Comparison of ENCODE assay signal across 8 cellular contexts in genomic region chr17:1486802-1487695, GRCh38. TPM values are rescaled to one million over a fixed set of nuclear protein-coding genes. Genes with fewer than 3 reads are reported as not detected.
DNase-seq lines count a peak whose midpoint lies in the region; ATAC-seq and TF ChIP-seq lines count a peak whose summit lies in the region.

No MANE protein-coding gene starts in this region.

- no peak for ATAC-seq in HG02798 (IDR thresholded peaks at IDR 0.05; ENCODE audit: poor library complexity, unreplicated experiment)

- peak overlapping the region; percentile 94 for H3K27ac Mint-ChIP-seq in HFFc6

- H3K27me3 Mint-ChIP-seq in HFFc6 (ENCODE audit: insufficient read depth), result no peaks in the 10 kb centered on the region; the same call in none of the 2 replicates

- CTCF ChIA-PET in AG04449 (lab: Yijun Ruan, JAX), result interaction anchor here (0.8 to 3.5 kb wide), 2 partner anchors 28 to 122 kb away, joined by 3 to 11 read pairs; no protein-coding TSS in a partner anchor

- peak overlapping the region; percentile 83 for H3K4me3 Mint-ChIP-seq in HFFc6

- H3K4me1 Mint-ChIP-seq in HFFc6 (ENCODE audit: low read depth), result peaks cover 43% of the 10 kb centered on the region

- DNase-seq in AG04449 (ENCODE audit: low read depth, low spot score) (no peak), HFFc6 (peak; percentile 52), H4 (ENCODE audit: low spot score) (no peak)
- peak; percentile 35 to 48 (median 42) for DNase-seq in activated CD4-positive, CD25-positive, alpha-beta regulatory T cell (lab: John Stamatoyannopoulos, UW)
- peak; percentile 76 for DNase-seq in central memory CD4-positive, alpha-beta T cell
- DNase-seq in stimulated activated CD4-positive, alpha-beta T cell treated with anti-CD3 and anti-CD28 coated beads, Interleukin-4, amount 100 ng/mL, for 48 hours (ENCODE audit: low read depth in 2 of 2), result peak; percentile 70 to 74

- H3K27ac ChIP-seq in liver (ENCODE audit: low read depth in 1 of 2, low read length in 2 of 2), result peak overlapping the region; percentile 84 to 88

- no peaks in the 10 kb centered on the region for H3K9me3 Mint-ChIP-seq in HFFc6

- peak overlapping the region in 1 of 2 donors; percentile 4 for H3K9ac ChIP-seq in liver (ENCODE audit: low read depth in 1 of 2, low read length in 2 of 2)

- H3K4me3 ChIP-seq in AG04449 (ENCODE audit: low read depth, low read length), result peak overlapping the region; percentile 8
- H3K4me3 ChIP-seq in liver (ENCODE audit: low read depth in 1 of 3, low read length in 3 of 3), result peak overlapping the region in 1 of 3 donors; percentile 61

- no peak for TF ChIP-seq RAD21 in liver (IDR thresholded peaks at IDR 0.05)

- 50% methylated on average over 74 of the region's 74 CpGs for WGBS in liver

- TF ChIP-seq CTCF in AG04449 (IDR thresholded peaks at IDR 0.05; ENCODE audit: insufficient read depth, low read length, missing control alignments), result no peak
- TF ChIP-seq CTCF in HFFc6 (IDR thresholded peaks at IDR 0.05), result no peak
- TF ChIP-seq CTCF in liver (IDR thresholded peaks at IDR 0.05; ENCODE audit: low read depth, low read length, missing input control), result no peak

- no peaks in the 10 kb centered on the region for H3K27me3 ChIP-seq in liver (ENCODE audit: control insufficient read depth in 4 of 4, insufficient read depth in 4 of 4, low read length in 3 of 4)

- no peaks in the 10 kb centered on the region for H3K9me3 ChIP-seq in liver (ENCODE audit: control insufficient read depth in 4 of 4, low read length in 3 of 4)

- H3K36me3 ChIP-seq in liver (ENCODE audit: control insufficient read depth in 4 of 4, insufficient read depth in 3 of 4, low read depth in 1 of 4, low read length in 3 of 4), result peaks cover 0 to 9% (median 3%) of the 10 kb centered on the region in 4 donors

- H3K36me3 Mint-ChIP-seq in HFFc6 (ENCODE audit: low read depth), result peaks cover 8% of the 10 kb centered on the region; the same call in 1 of the 2 replicates

- H3K4me1 ChIP-seq in liver (ENCODE audit: control insufficient read depth in 4 of 4, insufficient read depth in 4 of 4, low read length in 3 of 4), result peaks cover 13 to 72% (median 35%) of the 10 kb centered on the region in 4 donors

- POLR2A ChIA-PET in AG04449 (lab: Yijun Ruan, JAX), result interaction anchor here (0.8 to 2.2 kb wide), 2 partner anchors 29 to 31 kb away, joined by 6 to 10 read pairs; partner anchors contain the start of gene INPP5K

TF ChIP-seq in liver, 16 proteins besides CTCF, POLR2A, EP300 and RAD21:
- TF ChIP-seq HNF4A (conservative IDR thresholded peaks at IDR 0.05) (no peak), MAX (IDR thresholded peaks at IDR 0.05) (no peak), EGR1 (IDR thresholded peaks at IDR 0.05; ENCODE audit: low read depth in 2 of 2) (no peak), ATF3 (IDR thresholded peaks at IDR 0.05) (no peak), FOXA2 (IDR thresholded peaks at IDR 0.05) (no peak), RXRA (IDR thresholded peaks at IDR 0.05) (no peak), YY1 (IDR thresholded peaks at IDR 0.05) (no peak), JUND (IDR thresholded peaks at IDR 0.05) (no peak), REST (IDR thresholded peaks at IDR 0.05) (no peak), GABPA (IDR thresholded peaks at IDR 0.05 in 1 of 2, conservative IDR thresholded peaks at IDR 0.05 in 1 of 2) (no peak), HNF4G (IDR thresholded peaks at IDR 0.05) (no peak), SP1 (IDR thresholded peaks at IDR 0.05) (no peak), TAF1 (conservative IDR thresholded peaks at IDR 0.05) (no peak), NR2F2 (IDR thresholded peaks at IDR 0.05) (no peak), FOXA1 (IDR thresholded peaks at IDR 0.05) (no peak)
- TF ChIP-seq, protein P1, sequence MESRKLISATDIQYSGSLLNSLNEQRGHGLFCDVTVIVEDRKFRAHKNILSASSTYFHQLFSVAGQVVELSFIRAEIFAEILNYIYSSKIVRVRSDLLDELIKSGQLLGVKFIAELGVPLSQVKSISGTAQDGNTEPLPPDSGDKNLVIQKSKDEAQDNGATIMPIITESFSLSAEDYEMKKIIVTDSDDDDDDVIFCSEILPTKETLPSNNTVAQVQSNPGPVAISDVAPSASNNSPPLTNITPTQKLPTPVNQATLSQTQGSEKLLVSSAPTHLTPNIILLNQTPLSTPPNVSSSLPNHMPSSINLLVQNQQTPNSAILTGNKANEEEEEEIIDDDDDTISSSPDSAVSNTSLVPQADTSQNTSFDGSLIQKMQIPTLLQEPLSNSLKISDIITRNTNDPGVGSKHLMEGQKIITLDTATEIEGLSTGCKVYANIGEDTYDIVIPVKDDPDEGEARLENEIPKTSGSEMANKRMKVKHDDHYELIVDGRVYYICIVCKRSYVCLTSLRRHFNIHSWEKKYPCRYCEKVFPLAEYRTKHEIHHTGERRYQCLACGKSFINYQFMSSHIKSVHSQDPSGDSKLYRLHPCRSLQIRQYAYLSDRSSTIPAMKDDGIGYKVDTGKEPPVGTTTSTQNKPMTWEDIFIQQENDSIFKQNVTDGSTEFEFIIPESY (IDR thresholded peaks at IDR 0.05), result no peak

RNA-seq across cellular contexts. Expression of gene MYO1C, which starts 5.4 kb away (rescaled TPM):
- total RNA-seq in HFFc6 (2021; fragmentation: NEBNext Ultra II Directional; extraction: Animal tissue kit (Norgen Biotek cat#: 25700)), result 100 to 1,000 TPM; 310 to 400 (median 328) TPM
- 10 to 100 TPM; 20.3 to 61.7 TPM for total RNA-seq in liver
- 10 to 100 TPM; 22.9 to 33.6 TPM for polyA plus RNA-seq in liver
- total RNA-seq in H4 (2014; rRNA removed; shearing (Covaris generic)), result 53.1 and 53.4 TPM in 2 replicates

RNA-seq across cellular contexts. Expression of gene INPP5K, which starts 29.4 kb away (rescaled TPM):
- 10 to 100 TPM; 18.2 to 23.5 (median 20.3) TPM for total RNA-seq in HFFc6 (2021; fragmentation: NEBNext Ultra II Directional; extraction: Animal tissue kit (Norgen Biotek cat#: 25700))
- total RNA-seq in liver, result 10 to 100 TPM; 19.2 to 47.1 TPM
- 10 to 100 TPM in 1 of 2 donors, 1 to 10 TPM in 1; 9.9 to 12.5 TPM for polyA plus RNA-seq in liver
- total RNA-seq in H4 (2014; rRNA removed; shearing (Covaris generic)), result 34.1 and 47.0 TPM in 2 replicates

RNA-seq across cellular contexts. Expression of gene CRK, which starts 31.0 kb away (rescaled TPM):
- 10 to 100 TPM; 71.1 to 83.1 (median 77.5) TPM for total RNA-seq in HFFc6 (2021; fragmentation: NEBNext Ultra II Directional; extraction: Animal tissue kit (Norgen Biotek cat#: 25700))
- total RNA-seq in liver, result 10 to 100 TPM; 35.9 to 69.9 TPM
- 10 to 100 TPM; 29.5 to 33.7 TPM for polyA plus RNA-seq in liver
- 70.9 and 80.5 TPM in 2 replicates for total RNA-seq in H4 (2014; rRNA removed; shearing (Covaris generic))

Comparison
In these comparisons a context has a peak if more than half of its experiments do, and no peak if none do; other contexts are left out.
1. DNase-seq: peak in HFFc6 (single experiment), activated CD4-positive, CD25-positive, alpha-beta regulatory T cell (4 of 4), central memory CD4-positive, alpha-beta T cell (single experiment) and stimulated activated CD4-positive, alpha-beta T cell treated with anti-CD3 and anti-CD28 coated beads, Interleukin-4, amount 100 ng/mL, for 48 hours (2 of 2); none in AG04449 (single experiment) and H4 (single experiment).